Comparison of ENCODE assay signal across 18 cellular contexts in the genomic region with DNA sequence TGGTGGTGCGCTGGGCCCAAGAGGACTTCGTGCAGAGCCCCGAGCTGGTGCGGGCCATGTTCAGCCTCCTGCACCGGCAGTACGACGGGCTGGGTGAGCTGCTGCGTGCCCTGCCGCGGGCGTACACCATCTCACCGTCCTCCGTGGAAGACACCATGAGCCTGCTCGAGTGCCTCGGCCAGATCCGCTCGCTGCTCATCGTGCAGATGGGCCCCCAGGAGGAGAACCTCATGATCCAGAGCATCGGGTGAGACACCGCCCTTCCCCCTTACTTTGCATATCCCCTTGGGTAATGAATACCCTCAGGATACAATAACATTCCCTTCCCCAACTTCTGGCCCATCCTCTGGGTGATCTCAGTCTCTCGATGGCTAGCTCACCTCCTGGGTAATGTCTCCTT.
"Had no signal": no experiment of that assay in that cellular context is flagged by ENCODE, and none has a peak within 500 bp of the region (broad histone marks: within the 10 kb centered on the region; RNA-seq: fewer than 3 reads in every experiment).

No MANE protein-coding gene starts in this region.

- H3K4me1 ChIP-seq: colonic mucosa, esophagus squamous epithelium, gastroesophageal sphincter, left lung, lower lobe of right lung, psoas muscle, right lobe of liver, tibial nerve had no signal

- H3K79me2 ChIP-seq: hepatocyte had no signal

- H3K4me2 ChIP-seq: hepatocyte had no signal

- ATAC-seq: gastroesophageal sphincter; left lung; natural killer cell treated with Interleukin-12 subunit alpha and Interleukin-12 subunit beta and Interleukin-15 and Interleukin-18, amount 100 ng/mL, for 72 hours; psoas muscle; stimulated activated naive B cell treated with anti-CD40 and anti-IgM and Interleukin-4, amounts not matched to agents 10 μg/mL and 1 μg/mL and 100 μg/mL, for 72 hours; stimulated activated naive CD8-positive, alpha-beta T cell treated with anti-CD3 and anti-CD28 coated beads, Interleukin-15, amount 100 ng/mL, for 72 hours had no signal

- DNase-seq: colonic mucosa; dermis blood vessel endothelial cell; esophagus squamous epithelium; foreskin fibroblast; left lung; lower lobe of right lung; midbrain; psoas muscle; retina; right lobe of liver; stimulated activated CD4-positive, alpha-beta T cell treated with anti-CD3 and anti-CD28 coated beads, Interleukin-4, amount 100 ng/mL, for 1 hour; stimulated activated naive B cell treated with anti-CD40 and anti-IgM and Interleukin-4, amounts not matched to agents 10 μg/mL and 1 μg/mL and 100 μg/mL, for 72 hours; stimulated activated naive CD8-positive, alpha-beta T cell treated with anti-CD3 and anti-CD28 coated beads, Interleukin-15, amount 100 ng/mL, for 72 hours; testis had no signal

- H3K27ac ChIP-seq: colonic mucosa, esophagus squamous epithelium, gastroesophageal sphincter, hepatocyte, left lung, lower lobe of right lung, psoas muscle, right lobe of liver, testis, tibial nerve had no signal

- H3K36me3 ChIP-seq: colonic mucosa, esophagus squamous epithelium, gastroesophageal sphincter, left lung, lower lobe of right lung, right lobe of liver, tibial nerve had no signal

- H3K27me3 ChIP-seq: colonic mucosa, hepatocyte, right lobe of liver, testis, tibial nerve had no signal

- H3K4me3 ChIP-seq: colonic mucosa, esophagus squamous epithelium, gastroesophageal sphincter, hepatocyte, left lung, lower lobe of right lung, psoas muscle, right lobe of liver, testis, tibial nerve had no signal

- H2AFZ ChIP-seq: hepatocyte had no signal

- H3K9me3 ChIP-seq: colonic mucosa, esophagus squamous epithelium, left lung, lower lobe of right lung, psoas muscle, right lobe of liver, testis had no signal
